12 cellular contexts compared by ENCODE assay signal in the genomic region with DNA sequence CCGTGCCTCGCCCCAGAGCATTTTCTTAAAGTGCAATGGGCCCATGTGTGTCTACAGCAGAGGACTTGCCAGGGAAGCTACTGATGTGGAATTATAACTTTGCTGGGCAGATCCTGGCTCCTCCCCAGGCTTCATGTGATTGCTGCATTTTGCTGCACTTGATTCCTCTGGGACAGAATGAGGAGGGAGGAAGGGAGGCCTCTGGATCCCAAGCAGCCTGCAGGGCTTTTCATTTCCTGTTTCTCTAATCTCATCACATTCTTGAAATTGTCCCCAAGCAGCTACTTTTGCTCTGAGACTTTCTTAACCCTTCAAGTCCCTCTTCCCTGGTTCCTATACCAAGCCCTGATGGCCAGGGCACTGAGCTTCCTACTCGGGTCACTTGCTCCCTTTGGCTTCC.
DNase-seq lines count a peak whose midpoint lies in the region; ATAC-seq, FAIRE-seq and TF ChIP-seq lines count a peak whose summit lies in the region.
"Had no signal": no experiment of that assay in that cellular context is flagged by ENCODE, and none has a peak within 500 bp of the region (broad histone marks: within the 10 kb centered on the region; RNA-seq: fewer than 3 reads in every experiment).

No MANE protein-coding gene starts in this region.

- no TSS peak for BruUV-seq in HepG2 (replicated peaks; lab: Mats Ljungman, UMichigan)

- no peak for ATAC-seq in HepG2

- TF ChIP-seq POLR2A in HepG2 (IDR thresholded peaks at IDR 0.05; ENCODE audit: insufficient read depth in 1 of 2, low read depth in 2 of 2, low read length in 2 of 2) = no peak

- TF ChIP-seq CTCF in liver (IDR thresholded peaks at IDR 0.05; ENCODE audit: low read depth, low read length, missing input control) (no peak), HepG2 (CRISPR knock-in tag; IDR thresholded peaks at IDR 0.05) (no peak)

- no peaks in the 10 kb centered on the region for H3K36me3 Mint-ChIP-seq in activated CD4-positive, alpha-beta T cell treated with anti-CD3 and anti-CD28 coated beads, Interleukin-2, amount 10 ng/mL, durations not matched to agents 24 days and 14 days (ENCODE audit: low read depth)

- intact Hi-C loops in HepG2 (cut with micrococcal nuclease; ENCODE audit: unreplicated experiment) = no loop called here
- intact Hi-C loops in activated CD4-positive, alpha-beta T cell treated with anti-CD3 and anti-CD28 coated beads, Interleukin-2, amount 10 ng/mL, durations not matched to agents 24 days and 14 days (cut with micrococcal nuclease) = no loop called here

- H3K4me2 ChIP-seq in HepG2 (ENCODE audit: low read depth, low read length) = no peak overlapping the region
- H3K4me2 ChIP-seq in Karpas-422 (ENCODE audit: low read depth, low read length, poor library complexity, severe bottlenecking) = no peak overlapping the region

- WGBS in liver = 69% methylated on average over 3 of the region's 3 CpGs
- 0% methylated on average over 1 of the region's 3 CpGs for WGBS in HepG2 (ENCODE audit: low lambda C conversion rate)

- no peaks in the 10 kb centered on the region for H3K36me3 ChIP-seq in liver (ENCODE audit: control insufficient read depth in 4 of 4, insufficient read depth in 3 of 4, low read depth in 1 of 4, low read length in 3 of 4)
- H3K36me3 ChIP-seq in HepG2 (replicated peaks in 1 of 2; ENCODE audit: control insufficient read depth in 1 of 2, insufficient read depth in 2 of 2, low read length in 2 of 2) = no peaks in the 10 kb centered on the region
- no peaks in the 10 kb centered on the region for H3K36me3 ChIP-seq in Karpas-422 (ENCODE audit: insufficient read depth, low read length)
- H3K36me3 ChIP-seq: tibial nerve had no signal

- no peak for TF ChIP-seq RAD21 in liver (IDR thresholded peaks at IDR 0.05)
- TF ChIP-seq RAD21 in HepG2 (CRISPR knock-in tag; IDR thresholded peaks at IDR 0.05) = no peak

- H3K9me3 ChIP-seq in liver (ENCODE audit: control insufficient read depth in 4 of 4, low read length in 3 of 4) (no peaks in the 10 kb centered on the region), HepG2 (ENCODE audit: low read length) (no peaks in the 10 kb centered on the region), Karpas-422 (ENCODE audit: low read length) (no peaks in the 10 kb centered on the region)

- H3K79me2 ChIP-seq in HepG2 (ENCODE audit: insufficient read depth, low read length) (no peaks in the 10 kb centered on the region), Karpas-422 (ENCODE audit: low read length) (no peaks in the 10 kb centered on the region)

- POLR2A ChIA-PET in HepG2 (lab: Yijun Ruan, JAX) = no interaction called here

- no peaks in the 10 kb centered on the region for H3K27me3 Mint-ChIP-seq in activated CD4-positive, alpha-beta T cell treated with anti-CD3 and anti-CD28 coated beads, Interleukin-2, amount 10 ng/mL, durations not matched to agents 24 days and 14 days

- DNase-seq in HepG2 (ENCODE audit: low spot score) (no peak), dedifferentiated amniotic fluid mesenchymal stem cell (ENCODE audit: extremely low spot score) (peak; percentile 81), medulla oblongata (ENCODE audit: extremely low spot score) (peak; percentile 31), DMS153 (lab: John Stamatoyannopoulos, UW) (no peak), Karpas-422 (no peak)
- DNase-seq in stimulated activated CD4-positive, alpha-beta T cell treated with anti-CD3 and anti-CD28 coated beads, Interleukin-15, amount 100 ng/mL, for 24 hours = no peak
- DNase-seq in activated CD4-positive, alpha-beta T cell treated with anti-CD3 and anti-CD28 coated beads, Interleukin-2, amount 10 ng/mL, durations not matched to agents 24 days and 14 days = no peak
- DNase-seq: activated naive CD4-positive, alpha-beta T cell treated with Interleukin-2 at 50 U/mL for 16 hours; NCI-H1092 treated with DMSO at 0.1 percent for 48 hours; T-helper 9 cell had no signal

- no peak for FAIRE-seq in HepG2 (lab: Jason Lieb, UNC)

- H3K4me3 ChIP-seq in liver (ENCODE audit: low read depth in 1 of 3, low read length in 3 of 3) = no peak overlapping the region
- H3K4me3 ChIP-seq in HepG2 (replicated peaks in 1 of 3; ENCODE audit: insufficient read depth in 1 of 3, low read depth in 2 of 3, low read length in 3 of 3) = no peak overlapping the region
- no peak overlapping the region for H3K4me3 ChIP-seq in Karpas-422 (ENCODE audit: low read length)
- H3K4me3 ChIP-seq: tibial nerve had no signal

- in situ Hi-C loops in HepG2 (cut with HindIII; ENCODE audit: extremely low pct_ligation_motif_present, low pct_unique_long_range_greater_than_20kb) = no loop called here

- H2AFZ ChIP-seq in HepG2 (ENCODE audit: low read length) (no peak overlapping the region), Karpas-422 (ENCODE audit: low read length) (no peak overlapping the region)

- H3K27me3 ChIP-seq in liver (ENCODE audit: control insufficient read depth in 4 of 4, insufficient read depth in 4 of 4, low read length in 3 of 4) (no peaks in the 10 kb centered on the region), HepG2 (ENCODE audit: control insufficient read depth in 1 of 2, insufficient read depth in 2 of 2, low read length in 2 of 2) (peaks cover 0 to 9% of the 10 kb centered on the region in 2 experiments; a peak in 1 of 5 replicates), Karpas-422 (ENCODE audit: low read length) (no peaks in the 10 kb centered on the region)
- H3K27me3 ChIP-seq: tibial nerve had no signal

- H3K9me2 ChIP-seq in Karpas-422 (replicated peaks; ENCODE audit: insufficient read depth, low read length) = no peaks in the 10 kb centered on the region

- H3K4me1 Mint-ChIP-seq in activated CD4-positive, alpha-beta T cell treated with anti-CD3 and anti-CD28 coated beads, Interleukin-2, amount 10 ng/mL, durations not matched to agents 24 days and 14 days = no peaks in the 10 kb centered on the region

- no peak overlapping the region for H3K4me3 Mint-ChIP-seq in activated CD4-positive, alpha-beta T cell treated with anti-CD3 and anti-CD28 coated beads, Interleukin-2, amount 10 ng/mL, durations not matched to agents 24 days and 14 days

- CTCF ChIA-PET in HepG2 (lab: Yijun Ruan, JAX; ENCODE audit: low intra/inter-chr PET ratio, low total read pairs) = no interaction called here

- H4K20me1 ChIP-seq in HepG2 (ENCODE audit: insufficient read depth, low read length) = no peaks in the 10 kb centered on the region
- H4K20me1 ChIP-seq in Karpas-422 (ENCODE audit: insufficient read depth, low read depth, low read length) = no peaks in the 10 kb centered on the region

- H3K27ac ChIP-seq in liver (ENCODE audit: low read depth in 1 of 2, low read length in 2 of 2) = peak overlapping the region; percentile 47 to 56
- H3K27ac ChIP-seq in HepG2 (ENCODE audit: extremely low read length, insufficient read depth, low read length) = no peak overlapping the region
- no peak overlapping the region for H3K27ac ChIP-seq in Karpas-422 (ENCODE audit: low read length)

- no peaks in the 10 kb centered on the region for H3K9me3 Mint-ChIP-seq in activated CD4-positive, alpha-beta T cell treated with anti-CD3 and anti-CD28 coated beads, Interleukin-2, amount 10 ng/mL, durations not matched to agents 24 days and 14 days

- H3K9ac ChIP-seq in liver (ENCODE audit: low read depth in 1 of 2, low read length in 2 of 2) (no peak overlapping the region), HepG2 (ENCODE audit: insufficient read depth, low read depth, low read length) (no peak overlapping the region), Karpas-422 (ENCODE audit: low read length) (no peak overlapping the region)

- no peak for TF ChIP-seq EP300 in HepG2 (IDR thresholded peaks at IDR 0.05; ENCODE audit: low read depth in 2 of 2, low read length in 2 of 2)
- no peak for TF ChIP-seq EP300 in HepG2 (CRISPR knock-in tag; IDR thresholded peaks at IDR 0.05; ENCODE audit: borderline replicate concordance)

- H3K27ac Mint-ChIP-seq in activated CD4-positive, alpha-beta T cell treated with anti-CD3 and anti-CD28 coated beads, Interleukin-2, amount 10 ng/mL, durations not matched to agents 24 days and 14 days = no peak overlapping the region

- no peaks in the 10 kb centered on the region for H3K4me1 ChIP-seq in liver (ENCODE audit: control insufficient read depth in 4 of 4, insufficient read depth in 4 of 4, low read length in 3 of 4)
- H3K4me1 ChIP-seq in HepG2 (ENCODE audit: insufficient read depth, low read length) = no peaks in the 10 kb centered on the region
- H3K4me1 ChIP-seq in Karpas-422 (ENCODE audit: low read length) = peaks cover 19% of the 10 kb centered on the region

TF ChIP-seq in liver, 16 proteins besides CTCF, POLR2A, EP300 and RAD21:
- TF ChIP-seq NR2F2 (IDR thresholded peaks at IDR 0.05) (peak; percentile 37), RXRA (IDR thresholded peaks at IDR 0.05) (no peak), SP1 (IDR thresholded peaks at IDR 0.05) (peak; percentile 34)

TF ChIP-seq in HepG2, 621 proteins besides CTCF, POLR2A, EP300 and RAD21 (continues in another document):
- no peak for TF ChIP-seq ZNF614 (CRISPR knock-in tag; IDR thresholded peaks at IDR 0.05; ENCODE audit: borderline replicate concordance)
- TF ChIP-seq, protein P1, sequence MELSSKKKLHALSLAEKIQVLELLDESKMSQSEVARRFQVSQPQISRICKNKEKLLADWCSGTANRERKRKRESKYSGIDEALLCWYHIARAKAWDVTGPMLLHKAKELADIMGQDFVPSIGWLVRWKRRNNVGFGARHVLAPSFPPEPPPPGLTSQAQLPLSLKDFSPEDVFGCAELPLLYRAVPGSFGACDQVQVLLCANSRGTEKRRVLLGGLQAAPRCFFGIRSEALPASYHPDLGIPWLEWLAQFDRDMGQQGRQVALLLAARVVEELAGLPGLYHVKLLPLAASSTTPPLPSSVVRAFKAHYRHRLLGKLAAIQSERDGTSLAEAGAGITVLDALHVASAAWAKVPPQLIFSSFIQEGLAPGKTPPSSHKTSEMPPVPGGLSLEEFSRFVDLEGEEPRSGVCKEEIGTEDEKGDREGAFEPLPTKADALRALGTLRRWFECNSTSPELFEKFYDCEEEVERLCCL (CRISPR knock-in tag; IDR thresholded peaks at IDR 0.05; ENCODE audit: borderline replicate concordance) = no peak
- TF ChIP-seq PHB2 (IDR thresholded peaks at IDR 0.05; ENCODE audit: partially characterized antibody) = no peak
- no peak for TF ChIP-seq ARID2 (CRISPR knock-in tag; IDR thresholded peaks at IDR 0.05; ENCODE audit: borderline replicate concordance)
- no peak for TF ChIP-seq PTBP1 (IDR thresholded peaks at IDR 0.05; ENCODE audit: low read depth, low read length, poor library complexity, severe bottlenecking)
- TF ChIP-seq PCBP1 (IDR thresholded peaks at IDR 0.05; ENCODE audit: borderline replicate concordance, low read depth, low read length) = no peak

Comparison
In these comparisons a context has a peak if more than half of its experiments do, and no peak if none do; other contexts are left out.
1. H3K27ac ChIP-seq: peak in liver (2 of 2); none in HepG2 (single experiment) and Karpas-422 (single experiment).
2. DNase-seq: peak in dedifferentiated amniotic fluid mesenchymal stem cell (single experiment) and medulla oblongata (single experiment); none in HepG2 (single experiment), DMS153 (single experiment), stimulated activated CD4-positive, alpha-beta T cell treated with anti-CD3 and anti-CD28 coated beads, Interleukin-15, amount 100 ng/mL, for 24 hours (single experiment), Karpas-422 (single experiment) and activated CD4-positive, alpha-beta T cell treated with anti-CD3 and anti-CD28 coated beads, Interleukin-2, amount 10 ng/mL, durations not matched to agents 24 days and 14 days (single experiment).